In genomic region chr4:154597798-154598774, GRCh38 we compare ENCODE assay signal across 1 cellular context.
A peak's percentile ranks its signal among the peaks of the same experiment; 100 is the strongest.
TF ChIP-seq lines count a peak whose summit lies in the region.

No MANE protein-coding gene starts in this region.

TF ChIP-seq in HepG2, 621 proteins besides CTCF, POLR2A, EP300 and RAD21 (continued from another document and continues in another):
- TF ChIP-seq ZNF407 (CRISPR knock-in tag; IDR thresholded peaks at IDR 0.05; ENCODE audit: not compliant biosample characterization): no peak
- peak; percentile 36; the same call in 1 of the 2 replicates for TF ChIP-seq ZNF556 (CRISPR knock-in tag; IDR thresholded peaks at IDR 0.05; ENCODE audit: borderline replicate concordance)
- no peak; the same call in 1 of the 2 replicates for TF ChIP-seq STAG1 (CRISPR knock-in tag; IDR thresholded peaks at IDR 0.05)
- 0 out of 2 replicates have a peak, but pooled peaks have one; percentile 16 for TF ChIP-seq RORA (CRISPR knock-in tag; IDR thresholded peaks at IDR 0.05)
- TF ChIP-seq GATAD2A (CRISPR knock-in tag; IDR thresholded peaks at IDR 0.05): peak; percentile 97
- TF ChIP-seq FOXA3 (CRISPR knock-in tag; IDR thresholded peaks at IDR 0.05): peak; percentile 98
- peak; percentile 95; the same call in 1 of the 2 replicates for TF ChIP-seq SOX5 (CRISPR knock-in tag; IDR thresholded peaks at IDR 0.05; ENCODE audit: borderline replicate concordance)
- TF ChIP-seq FIP1L1 (IDR thresholded peaks at IDR 0.05; ENCODE audit: borderline replicate concordance, insufficient read depth, low read depth, low read length): no peak
- TF ChIP-seq GFI1 (CRISPR knock-in tag; IDR thresholded peaks at IDR 0.05; ENCODE audit: borderline replicate concordance): peak; percentile 96
- TF ChIP-seq NR2F6 (IDR thresholded peaks at IDR 0.05): peak; percentile 98
- peak; percentile 94 for TF ChIP-seq NR2F6 (CRISPR knock-in tag; IDR thresholded peaks at IDR 0.05)
- peak; percentile 59; the same call in 1 of the 2 replicates for TF ChIP-seq ZNF543 (CRISPR knock-in tag; IDR thresholded peaks at IDR 0.05)
- no peak for TF ChIP-seq ZNF333 (CRISPR knock-in tag; IDR thresholded peaks at IDR 0.05; ENCODE audit: borderline replicate concordance)
- TF ChIP-seq SIN3B (IDR thresholded peaks at IDR 0.05; ENCODE audit: low read length): no peak
- TF ChIP-seq RXRA (CRISPR knock-in tag; IDR thresholded peaks at IDR 0.05): no peak; the same call in 1 of the 2 replicates
- TF ChIP-seq, protein P1, sequence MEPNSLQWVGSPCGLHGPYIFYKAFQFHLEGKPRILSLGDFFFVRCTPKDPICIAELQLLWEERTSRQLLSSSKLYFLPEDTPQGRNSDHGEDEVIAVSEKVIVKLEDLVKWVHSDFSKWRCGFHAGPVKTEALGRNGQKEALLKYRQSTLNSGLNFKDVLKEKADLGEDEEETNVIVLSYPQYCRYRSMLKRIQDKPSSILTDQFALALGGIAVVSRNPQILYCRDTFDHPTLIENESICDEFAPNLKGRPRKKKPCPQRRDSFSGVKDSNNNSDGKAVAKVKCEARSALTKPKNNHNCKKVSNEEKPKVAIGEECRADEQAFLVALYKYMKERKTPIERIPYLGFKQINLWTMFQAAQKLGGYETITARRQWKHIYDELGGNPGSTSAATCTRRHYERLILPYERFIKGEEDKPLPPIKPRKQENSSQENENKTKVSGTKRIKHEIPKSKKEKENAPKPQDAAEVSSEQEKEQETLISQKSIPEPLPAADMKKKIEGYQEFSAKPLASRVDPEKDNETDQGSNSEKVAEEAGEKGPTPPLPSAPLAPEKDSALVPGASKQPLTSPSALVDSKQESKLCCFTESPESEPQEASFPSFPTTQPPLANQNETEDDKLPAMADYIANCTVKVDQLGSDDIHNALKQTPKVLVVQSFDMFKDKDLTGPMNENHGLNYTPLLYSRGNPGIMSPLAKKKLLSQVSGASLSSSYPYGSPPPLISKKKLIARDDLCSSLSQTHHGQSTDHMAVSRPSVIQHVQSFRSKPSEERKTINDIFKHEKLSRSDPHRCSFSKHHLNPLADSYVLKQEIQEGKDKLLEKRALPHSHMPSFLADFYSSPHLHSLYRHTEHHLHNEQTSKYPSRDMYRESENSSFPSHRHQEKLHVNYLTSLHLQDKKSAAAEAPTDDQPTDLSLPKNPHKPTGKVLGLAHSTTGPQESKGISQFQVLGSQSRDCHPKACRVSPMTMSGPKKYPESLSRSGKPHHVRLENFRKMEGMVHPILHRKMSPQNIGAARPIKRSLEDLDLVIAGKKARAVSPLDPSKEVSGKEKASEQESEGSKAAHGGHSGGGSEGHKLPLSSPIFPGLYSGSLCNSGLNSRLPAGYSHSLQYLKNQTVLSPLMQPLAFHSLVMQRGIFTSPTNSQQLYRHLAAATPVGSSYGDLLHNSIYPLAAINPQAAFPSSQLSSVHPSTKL (CRISPR knock-in tag; IDR thresholded peaks at IDR 0.05): peak; percentile 99
- no peak for TF ChIP-seq ZNF749 (CRISPR knock-in tag; IDR thresholded peaks at IDR 0.05; ENCODE audit: borderline replicate concordance)
- peak; percentile 58; the same call in 1 of the 2 replicates for TF ChIP-seq JUNB (CRISPR knock-in tag; IDR thresholded peaks at IDR 0.05; ENCODE audit: borderline replicate concordance)
- no peak for TF ChIP-seq ZSCAN30 (CRISPR knock-in tag; IDR thresholded peaks at IDR 0.05)
- TF ChIP-seq, protein P2, sequence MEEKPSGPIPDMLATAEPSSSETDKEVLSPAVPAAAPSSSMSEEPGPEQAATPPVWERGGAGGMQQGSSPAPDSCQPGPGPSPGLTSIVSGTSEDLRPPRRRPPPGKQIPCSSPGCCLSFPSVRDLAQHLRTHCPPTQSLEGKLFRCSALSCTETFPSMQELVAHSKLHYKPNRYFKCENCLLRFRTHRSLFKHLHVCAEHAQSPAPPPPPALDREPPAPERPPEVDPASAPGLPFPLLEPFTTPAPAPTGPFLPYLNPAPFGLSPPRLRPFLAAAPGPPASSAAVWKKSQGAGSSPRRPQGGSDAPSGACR (CRISPR knock-in tag; IDR thresholded peaks at IDR 0.05): no peak
- TF ChIP-seq GABPA (IDR thresholded peaks at IDR 0.05; ENCODE audit: low read depth, low read length): no peak
- TF ChIP-seq GABPA (CRISPR knock-in tag; IDR thresholded peaks at IDR 0.05; ENCODE audit: low read depth): peak; percentile 49; the same call in 1 of the 2 replicates
- peak; percentile 68 for TF ChIP-seq TCF7L2 (IDR thresholded peaks at IDR 0.05; ENCODE audit: low read depth, low read length)
- TF ChIP-seq KMT2B (CRISPR knock-in tag; IDR thresholded peaks at IDR 0.05): 0 out of 2 replicates have a peak, but pooled peaks have one; percentile 42
- no peak for TF ChIP-seq ZNF367 (CRISPR knock-in tag; IDR thresholded peaks at IDR 0.05; ENCODE audit: borderline replicate concordance)
- TF ChIP-seq ZNF687 (CRISPR knock-in tag; IDR thresholded peaks at IDR 0.05): no peak
- TF ChIP-seq BCL6 (CRISPR knock-in tag; IDR thresholded peaks at IDR 0.05): peak; percentile 98
- no peak for TF ChIP-seq WIZ (CRISPR knock-in tag; IDR thresholded peaks at IDR 0.05)
- peak; percentile 56; the same call in 1 of the 2 replicates for TF ChIP-seq ZNF121 (CRISPR knock-in tag; IDR thresholded peaks at IDR 0.05)
- TF ChIP-seq, protein P3, sequence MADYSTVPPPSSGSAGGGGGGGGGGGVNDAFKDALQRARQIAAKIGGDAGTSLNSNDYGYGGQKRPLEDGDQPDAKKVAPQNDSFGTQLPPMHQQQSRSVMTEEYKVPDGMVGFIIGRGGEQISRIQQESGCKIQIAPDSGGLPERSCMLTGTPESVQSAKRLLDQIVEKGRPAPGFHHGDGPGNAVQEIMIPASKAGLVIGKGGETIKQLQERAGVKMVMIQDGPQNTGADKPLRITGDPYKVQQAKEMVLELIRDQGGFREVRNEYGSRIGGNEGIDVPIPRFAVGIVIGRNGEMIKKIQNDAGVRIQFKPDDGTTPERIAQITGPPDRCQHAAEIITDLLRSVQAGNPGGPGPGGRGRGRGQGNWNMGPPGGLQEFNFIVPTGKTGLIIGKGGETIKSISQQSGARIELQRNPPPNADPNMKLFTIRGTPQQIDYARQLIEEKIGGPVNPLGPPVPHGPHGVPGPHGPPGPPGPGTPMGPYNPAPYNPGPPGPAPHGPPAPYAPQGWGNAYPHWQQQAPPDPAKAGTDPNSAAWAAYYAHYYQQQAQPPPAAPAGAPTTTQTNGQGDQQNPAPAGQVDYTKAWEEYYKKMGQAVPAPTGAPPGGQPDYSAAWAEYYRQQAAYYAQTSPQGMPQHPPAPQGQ (CRISPR knock-in tag; IDR thresholded peaks at IDR 0.05; ENCODE audit: borderline replicate concordance): no peak
- TF ChIP-seq, protein P4, sequence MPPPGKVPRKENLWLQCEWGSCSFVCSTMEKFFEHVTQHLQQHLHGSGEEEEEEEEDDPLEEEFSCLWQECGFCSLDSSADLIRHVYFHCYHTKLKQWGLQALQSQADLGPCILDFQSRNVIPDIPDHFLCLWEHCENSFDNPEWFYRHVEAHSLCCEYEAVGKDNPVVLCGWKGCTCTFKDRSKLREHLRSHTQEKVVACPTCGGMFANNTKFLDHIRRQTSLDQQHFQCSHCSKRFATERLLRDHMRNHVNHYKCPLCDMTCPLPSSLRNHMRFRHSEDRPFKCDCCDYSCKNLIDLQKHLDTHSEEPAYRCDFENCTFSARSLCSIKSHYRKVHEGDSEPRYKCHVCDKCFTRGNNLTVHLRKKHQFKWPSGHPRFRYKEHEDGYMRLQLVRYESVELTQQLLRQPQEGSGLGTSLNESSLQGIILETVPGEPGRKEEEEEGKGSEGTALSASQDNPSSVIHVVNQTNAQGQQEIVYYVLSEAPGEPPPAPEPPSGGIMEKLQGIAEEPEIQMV (CRISPR knock-in tag; IDR thresholded peaks at IDR 0.05; ENCODE audit: low read depth): no peak
- TF ChIP-seq MED13 (CRISPR knock-in tag; IDR thresholded peaks at IDR 0.05): peak; percentile 96
- TF ChIP-seq FOXK2 (IDR thresholded peaks at IDR 0.05): peak; percentile 54; the same call in 1 of the 2 replicates
- peak; percentile 45; the same call in 1 of the 2 replicates for TF ChIP-seq IRF2 (CRISPR knock-in tag; IDR thresholded peaks at IDR 0.05)
